12 cellular contexts compared by ENCODE assay signal in genomic region chr19:2665103-2665502, GRCh38.
"Had no signal": no experiment of that assay in that cellular context is flagged by ENCODE, and none has a peak within 500 bp of the region (broad histone marks: within the 10 kb centered on the region; RNA-seq: fewer than 3 reads in every experiment).

No MANE protein-coding gene starts in this region.

- H3K9me3 ChIP-seq: adrenal gland, ovary, tibial artery had no signal

- H3K4me3 Mint-ChIP-seq: activated CD4-positive, alpha-beta T cell treated with anti-CD3 and anti-CD28 coated beads, Interleukin-2, amount 10 ng/mL, durations not matched to agents 24 days and 14 days; activated naive CD4-positive, alpha-beta T cell treated with anti-CD3 and anti-CD28 coated beads for 36 hours; dendritic cell treated with granulocyte-macrophage colony-stimulating factor and Interleukin-4, amounts not matched to agents 40 ng/mL and 50 ng/mL, for 4 days; endodermal cell; neural crest cell; T-cell had no signal

- DNase-seq: activated CD4-positive, alpha-beta T cell treated with anti-CD3 and anti-CD28 coated beads, Interleukin-2, amount 10 ng/mL, durations not matched to agents 24 days and 14 days; activated naive CD4-positive, alpha-beta T cell treated with anti-CD3 and anti-CD28 coated beads for 36 hours; adrenal gland; endodermal cell; mesendoderm; ovary; stimulated activated CD4-positive, alpha-beta T cell treated with anti-CD3 and anti-CD28 coated beads, Interleukin-15, amount 100 ng/mL, for 24 hours; stimulated activated CD4-positive, alpha-beta T cell treated with anti-CD3 and anti-CD28 coated beads, Interleukin-4, amount 100 ng/mL, for 4 hours; T-cell; tibial artery had no signal

- H3K27ac Mint-ChIP-seq: activated CD4-positive, alpha-beta T cell treated with anti-CD3 and anti-CD28 coated beads, Interleukin-2, amount 10 ng/mL, durations not matched to agents 24 days and 14 days; activated naive CD4-positive, alpha-beta T cell treated with anti-CD3 and anti-CD28 coated beads for 36 hours; dendritic cell treated with granulocyte-macrophage colony-stimulating factor and Interleukin-4, amounts not matched to agents 40 ng/mL and 50 ng/mL, for 4 days; endodermal cell; T-cell had no signal

- H3K36me3 ChIP-seq: adrenal gland, ovary, tibial artery had no signal

- H3K27me3 ChIP-seq: adrenal gland, ovary had no signal

- H3K4me1 ChIP-seq: adrenal gland, tibial artery had no signal

- H3K27me3 Mint-ChIP-seq: activated CD4-positive, alpha-beta T cell treated with anti-CD3 and anti-CD28 coated beads, Interleukin-2, amount 10 ng/mL, durations not matched to agents 24 days and 14 days; dendritic cell treated with granulocyte-macrophage colony-stimulating factor and Interleukin-4, amounts not matched to agents 40 ng/mL and 50 ng/mL, for 4 days; T-cell had no signal

- H3K27ac ChIP-seq: adrenal gland, ovary, tibial artery had no signal

- H3K4me1 Mint-ChIP-seq: activated CD4-positive, alpha-beta T cell treated with anti-CD3 and anti-CD28 coated beads, Interleukin-2, amount 10 ng/mL, durations not matched to agents 24 days and 14 days; endodermal cell; T-cell had no signal

- H3K4me3 ChIP-seq: adrenal gland, ovary, tibial artery had no signal

- H3K9me3 Mint-ChIP-seq: activated CD4-positive, alpha-beta T cell treated with anti-CD3 and anti-CD28 coated beads, Interleukin-2, amount 10 ng/mL, durations not matched to agents 24 days and 14 days; activated naive CD4-positive, alpha-beta T cell treated with anti-CD3 and anti-CD28 coated beads for 36 hours; neural crest cell; T-cell had no signal
